In the genomic region with DNA sequence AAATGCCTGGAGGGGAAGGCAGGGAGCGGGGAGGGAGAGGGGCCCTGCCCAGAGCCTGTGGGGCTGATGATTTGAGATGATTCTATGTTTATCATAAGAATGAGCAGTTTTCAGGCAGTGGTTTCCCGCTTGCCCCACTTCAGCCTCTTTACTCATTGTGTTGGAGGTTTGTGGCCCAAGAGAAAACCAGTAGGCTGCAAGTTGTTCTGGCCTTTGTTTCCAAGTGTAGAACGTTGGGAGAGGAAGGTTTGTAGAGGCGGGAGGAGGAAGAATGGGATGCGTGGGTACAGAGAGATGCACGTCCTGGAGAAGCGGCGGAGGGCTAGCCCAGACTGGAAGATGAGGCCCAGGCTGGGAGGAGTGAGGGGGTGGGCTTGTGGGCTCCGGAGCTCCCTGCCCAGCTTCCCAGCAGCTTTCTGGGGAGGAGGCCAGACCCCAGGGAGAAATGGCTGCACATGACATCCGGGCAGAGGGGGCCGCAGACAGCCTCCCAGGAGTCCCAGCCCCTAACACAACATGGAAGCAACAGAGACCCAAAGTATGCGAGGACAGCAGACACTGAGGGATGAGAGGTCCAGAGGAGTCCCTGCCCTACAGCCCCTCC, we compare ENCODE assay signal across 1 cellular context.
TF ChIP-seq lines count a peak whose summit lies in the region.

No MANE protein-coding gene starts in this region.

TF ChIP-seq in H1, 55 proteins besides CTCF, POLR2A, EP300 and RAD21:
- TF ChIP-seq RXRA (IDR thresholded peaks at IDR 0.05; ENCODE audit: insufficient read depth, low read depth, low read length) (no peak), SP1 (IDR thresholded peaks at IDR 0.05; ENCODE audit: low read depth, low read length) (no peak), POU5F1 (IDR thresholded peaks at IDR 0.05; ENCODE audit: low read depth, low read length) (no peak), RNF2 (IDR thresholded peaks at IDR 0.05; ENCODE audit: borderline replicate concordance, low read depth, low read length, missing control alignments, poor library complexity, severe bottlenecking) (no peak), JUN (IDR thresholded peaks at IDR 0.05; ENCODE audit: low read depth, low read length) (no peak), CHD7 (IDR thresholded peaks at IDR 0.05; ENCODE audit: insufficient replicate concordance, low read length) (no peak), ASH2L (IDR thresholded peaks at IDR 0.05; ENCODE audit: low read length) (no peak), MAFK (IDR thresholded peaks at IDR 0.05; ENCODE audit: low read depth, low read length) (no peak), EZH2 (IDR thresholded peaks at IDR 0.05; ENCODE audit: low read depth, low read length, severe bottlenecking) (no peak), KDM5A (IDR thresholded peaks at IDR 0.05; ENCODE audit: low read length) (no peak), NRF1 (IDR thresholded peaks at IDR 0.05; ENCODE audit: low read depth, low read length) (no peak)
- TF ChIP-seq, protein P1, sequence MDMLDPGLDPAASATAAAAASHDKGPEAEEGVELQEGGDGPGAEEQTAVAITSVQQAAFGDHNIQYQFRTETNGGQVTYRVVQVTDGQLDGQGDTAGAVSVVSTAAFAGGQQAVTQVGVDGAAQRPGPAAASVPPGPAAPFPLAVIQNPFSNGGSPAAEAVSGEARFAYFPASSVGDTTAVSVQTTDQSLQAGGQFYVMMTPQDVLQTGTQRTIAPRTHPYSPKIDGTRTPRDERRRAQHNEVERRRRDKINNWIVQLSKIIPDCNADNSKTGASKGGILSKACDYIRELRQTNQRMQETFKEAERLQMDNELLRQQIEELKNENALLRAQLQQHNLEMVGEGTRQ (IDR thresholded peaks at IDR 0.05; ENCODE audit: low read length) = no peak
TF ChIP-seq in H1: peak in this region for 0.
